Comparison of ENCODE assay signal across 8 cellular contexts in genomic region chr3:127822836-127823589, GRCh38. TPM values are rescaled to one million over a fixed set of nuclear protein-coding genes. Genes with fewer than 3 reads are reported as not detected.
A peak's percentile ranks its signal among the peaks of the same experiment; 100 is the strongest.
DNase-seq lines count a peak whose midpoint lies in the region; ATAC-seq and TF ChIP-seq lines count a peak whose summit lies in the region.

No MANE protein-coding gene starts in this region.

- H3K36me3 Mint-ChIP-seq in activated T-helper 1 cell treated with anti-CD3 and anti-CD28 coated beads, Interleukin-12 subunit alpha, Interleukin-12 subunit beta, Interleukin-2, Interleukin-4 antibody, amounts not matched to agents 30 ng/mL and 10 ng/mL and 1 ng/mL, durations not matched to agents 14 hours and 24 hours and 36 hours (ENCODE audit: low read depth) = no peaks in the 10 kb centered on the region

- no peak overlapping the region for H4K12ac ChIP-seq in trophoblast cell (ENCODE audit: low read depth, low read length)

- peak overlapping the region; percentile 80 for H3K14ac ChIP-seq in trophoblast cell (ENCODE audit: low read length)

- WGBS in trophoblast cell (ENCODE audit: extremely low coverage, insufficient coverage, insufficient read length) = no CpG with 5 or more reads among the region's 98 CpGs

- H3K4ac ChIP-seq in trophoblast cell (ENCODE audit: low read depth, low read length) = no peak overlapping the region

- H2BK12ac ChIP-seq in trophoblast cell (ENCODE audit: low read length) = peak overlapping the region; percentile 19

- H2AFZ ChIP-seq in trophoblast cell (ENCODE audit: insufficient read depth, low read length, poor library complexity) = peak overlapping the region; percentile 4

- H3K4me3 ChIP-seq in GM12875 (ENCODE audit: low read depth, low read length) (peak overlapping the region; percentile 98), trophoblast cell (ENCODE audit: low read depth, low read length) (peak overlapping the region; percentile 82)

- H3K79me1 ChIP-seq in trophoblast cell (ENCODE audit: low read length) = peaks cover 10% of the 10 kb centered on the region

- H3K27ac ChIP-seq in trophoblast cell (ENCODE audit: low read depth, low read length) = no peak overlapping the region

- peaks cover 5% of the 10 kb centered on the region for H3K9me3 ChIP-seq in trophoblast cell (ENCODE audit: insufficient read depth, low read depth, low read length)

- peak overlapping the region; percentile 78 for H2BK120ac ChIP-seq in trophoblast cell (ENCODE audit: insufficient read depth, low read length, poor library complexity)

- DNase-seq in AG08396 (ENCODE audit: low spot score) (peak; percentile 75), cardiac septum (ENCODE audit: low spot score) (peak; percentile 81), trophoblast cell (peak in 1 of 2 donors; percentile 45)
- no peak for DNase-seq in activated T-helper 1 cell treated with anti-CD3 and anti-CD28 coated beads, Interleukin-12 subunit alpha, Interleukin-12 subunit beta, Interleukin-2, Interleukin-4 antibody, amounts not matched to agents 30 ng/mL and 10 ng/mL and 1 ng/mL, durations not matched to agents 14 hours and 24 hours and 36 hours (ENCODE audit: low spot score)
- DNase-seq in stimulated activated CD4-positive, alpha-beta T cell treated with anti-CD3 and anti-CD28 coated beads, Interleukin-2, amount 100 ng/mL, for 48 hours = no peak

- H3K9me3 Mint-ChIP-seq in activated T-helper 1 cell treated with anti-CD3 and anti-CD28 coated beads, Interleukin-12 subunit alpha, Interleukin-12 subunit beta, Interleukin-2, Interleukin-4 antibody, amounts not matched to agents 30 ng/mL and 10 ng/mL and 1 ng/mL, durations not matched to agents 14 hours and 24 hours and 36 hours = no peaks in the 10 kb centered on the region

- peak; percentile 40 for ATAC-seq in HG03196 (IDR thresholded peaks at IDR 0.05; ENCODE audit: unreplicated experiment)
- ATAC-seq in HG02571 (IDR thresholded peaks at IDR 0.05; ENCODE audit: unreplicated experiment) = no peak

- H3K18ac ChIP-seq in trophoblast cell (ENCODE audit: low read length) = peak overlapping the region; percentile 28

- TF ChIP-seq CTCF in GM12875 (IDR thresholded peaks at IDR 0.05; ENCODE audit: borderline replicate concordance, insufficient read depth, low read depth, low read length) = peak; percentile 15; the same call in 1 of the 2 replicates

- peaks cover 8% of the 10 kb centered on the region for H3K4me1 Mint-ChIP-seq in activated T-helper 1 cell treated with anti-CD3 and anti-CD28 coated beads, Interleukin-12 subunit alpha, Interleukin-12 subunit beta, Interleukin-2, Interleukin-4 antibody, amounts not matched to agents 30 ng/mL and 10 ng/mL and 1 ng/mL, durations not matched to agents 14 hours and 24 hours and 36 hours (ENCODE audit: low read depth)

- H3K23ac ChIP-seq in trophoblast cell (ENCODE audit: low read length) = peak overlapping the region; percentile 89

- H2AK5ac ChIP-seq in trophoblast cell (ENCODE audit: low read length) = no peak overlapping the region

- peak overlapping the region; percentile 67 for H3K9ac ChIP-seq in trophoblast cell (ENCODE audit: low read length)

- H3K27ac Mint-ChIP-seq in activated T-helper 1 cell treated with anti-CD3 and anti-CD28 coated beads, Interleukin-12 subunit alpha, Interleukin-12 subunit beta, Interleukin-2, Interleukin-4 antibody, amounts not matched to agents 30 ng/mL and 10 ng/mL and 1 ng/mL, durations not matched to agents 14 hours and 24 hours and 36 hours = peak overlapping the region; percentile 78

- peak overlapping the region; percentile 80 for H3K4me3 Mint-ChIP-seq in activated T-helper 1 cell treated with anti-CD3 and anti-CD28 coated beads, Interleukin-12 subunit alpha, Interleukin-12 subunit beta, Interleukin-2, Interleukin-4 antibody, amounts not matched to agents 30 ng/mL and 10 ng/mL and 1 ng/mL, durations not matched to agents 14 hours and 24 hours and 36 hours

- H3K27me3 Mint-ChIP-seq in activated T-helper 1 cell treated with anti-CD3 and anti-CD28 coated beads, Interleukin-12 subunit alpha, Interleukin-12 subunit beta, Interleukin-2, Interleukin-4 antibody, amounts not matched to agents 30 ng/mL and 10 ng/mL and 1 ng/mL, durations not matched to agents 14 hours and 24 hours and 36 hours (ENCODE audit: insufficient read depth) = peaks cover 43% of the 10 kb centered on the region

- peaks cover 6 to 17% of the 10 kb centered on the region in 2 experiments for H3K4me1 ChIP-seq in trophoblast cell (ENCODE audit: control insufficient read depth in 1 of 2, insufficient read depth in 2 of 2, low read length in 2 of 2)

- peak overlapping the region; percentile 52 for H4K91ac ChIP-seq in trophoblast cell (ENCODE audit: low read depth, low read length)

- H3K27me3 ChIP-seq in trophoblast cell (ENCODE audit: insufficient read depth, low read length) = peaks cover 6% of the 10 kb centered on the region

- H3K36me3 ChIP-seq in trophoblast cell (ENCODE audit: control insufficient read depth in 1 of 2, insufficient read depth in 2 of 2, low read length in 2 of 2) = no peaks in the 10 kb centered on the region

- peak overlapping the region; percentile 34 for H2BK5ac ChIP-seq in trophoblast cell (ENCODE audit: low read depth, low read length, poor library complexity)

- peaks cover 2% of the 10 kb centered on the region for H3K79me2 ChIP-seq in trophoblast cell (ENCODE audit: control insufficient read depth, insufficient read depth, low read length, poor library complexity)

- H4K8ac ChIP-seq in trophoblast cell (ENCODE audit: low read depth, low read length) = peak overlapping the region; percentile 15

- intact Hi-C loops in activated T-helper 1 cell treated with anti-CD3 and anti-CD28 coated beads, Interleukin-12 subunit alpha, Interleukin-12 subunit beta, Interleukin-2, Interleukin-4 antibody, amounts not matched to agents 30 ng/mL and 10 ng/mL and 1 ng/mL, durations not matched to agents 14 hours and 24 hours and 36 hours (cut with micrococcal nuclease) = no loop called here
- intact Hi-C loops in cardiac septum (cut with DNase I) = loop anchor here (2.0 to 5.0 kb wide), 3 partner anchors 36 to 126 kb away; no protein-coding TSS in a partner anchor

- H3K4me2 ChIP-seq in trophoblast cell (ENCODE audit: low read length) = peak overlapping the region; percentile 100

RNA-seq across cellular contexts. Expression of gene MGLL, which starts 0.7 kb away (rescaled TPM):
- total RNA-seq in activated T-helper 1 cell treated with anti-CD3 and anti-CD28 coated beads, Interleukin-12 subunit alpha, Interleukin-12 subunit beta, Interleukin-2, Interleukin-4 antibody, amounts not matched to agents 30 ng/mL and 10 ng/mL and 1 ng/mL, durations not matched to agents 14 hours and 24 hours and 36 hours = 2.2 and 2.5 TPM in 2 replicates
- total RNA-seq in cardiac septum = 45.7 TPM
- 8.0 and 9.2 TPM in 2 replicates for polyA plus RNA-seq in trophoblast cell (2013)

Comparison
In these comparisons a context has a peak if more than half of its experiments do, and no peak if none do; other contexts are left out.
1. DNase-seq: peak in AG08396 (single experiment) and cardiac septum (single experiment); none in activated T-helper 1 cell treated with anti-CD3 and anti-CD28 coated beads, Interleukin-12 subunit alpha, Interleukin-12 subunit beta, Interleukin-2, Interleukin-4 antibody, amounts not matched to agents 30 ng/mL and 10 ng/mL and 1 ng/mL, durations not matched to agents 14 hours and 24 hours and 36 hours (single experiment) and stimulated activated CD4-positive, alpha-beta T cell treated with anti-CD3 and anti-CD28 coated beads, Interleukin-2, amount 100 ng/mL, for 48 hours (0 of 2).
2. RNA of gene MGLL, which starts 0.7 kb away (total RNA-seq): 45.7 TPM in cardiac septum (single experiment); 2.2 to 2.5 TPM in activated T-helper 1 cell treated with anti-CD3 and anti-CD28 coated beads, Interleukin-12 subunit alpha, Interleukin-12 subunit beta, Interleukin-2, Interleukin-4 antibody, amounts not matched to agents 30 ng/mL and 10 ng/mL and 1 ng/mL, durations not matched to agents 14 hours and 24 hours and 36 hours; every median in the first group is over 10 times any median in the second.